25 cellular contexts compared by ENCODE assay signal in genomic region chr6:3432416-3432815, GRCh38. TPM values are rescaled to one million over a fixed set of nuclear protein-coding genes. Genes with fewer than 3 reads are reported as not detected.
DNase-seq lines count a peak whose midpoint lies in the region; ATAC-seq and TF ChIP-seq lines count a peak whose summit lies in the region.
"Had no signal": no experiment of that assay in that cellular context is flagged by ENCODE, and none has a peak within 500 bp of the region (broad histone marks: within the 10 kb centered on the region; RNA-seq: fewer than 3 reads in every experiment).

No MANE protein-coding gene starts in this region.

- H4K20me1 ChIP-seq in BLaER1 = no peaks in the 10 kb centered on the region

- no peak for TF ChIP-seq POLR2A in prostate gland (IDR thresholded peaks at IDR 0.05)

- TF ChIP-seq CTCF in RWPE1 (conservative IDR thresholded peaks at IDR 0.05; ENCODE audit: low read depth) = no peak
- TF ChIP-seq CTCF in prostate gland (IDR thresholded peaks at IDR 0.05) = no peak

- H3K9me3 ChIP-seq in BLaER1 = no peaks in the 10 kb centered on the region
- H3K9me3 ChIP-seq in prostate gland = no peaks in the 10 kb centered on the region
- H3K9me3 ChIP-seq: Peyer's patch had no signal

- H3K4me3 ChIP-seq in BLaER1 = no peak overlapping the region
- no peak overlapping the region for H3K4me3 ChIP-seq in prostate gland
- H3K4me3 ChIP-seq: GM12878, Peyer's patch, SK-N-MC had no signal

- POLR2A ChIA-PET in RWPE1 (lab: Yijun Ruan, JAX; ENCODE audit: low non-redundant PET) = no interaction called here

- 59% methylated on average over 7 of the region's 7 CpGs for whole genome bisulfite sequencing in prostate gland

- peak overlapping the region; percentile 34; the same call in 1 of the 2 replicates for H3K4me2 ChIP-seq in BLaER1

- ATAC-seq in esophagus mucosa (peak; percentile 53), HG03108 (IDR thresholded peaks at IDR 0.05; ENCODE audit: unreplicated experiment) (no peak)

- intact Hi-C loops in prostate gland (cut with DNase I) = no loop called here

- no peaks in the 10 kb centered on the region for H3K36me3 ChIP-seq in BLaER1
- H3K36me3 ChIP-seq in prostate gland = no peaks in the 10 kb centered on the region
- H3K36me3 ChIP-seq: Peyer's patch had no signal

- H3K27me3 ChIP-seq in BLaER1 (no peaks in the 10 kb centered on the region), prostate gland (replicated peaks; ENCODE audit: insufficient read depth) (no peaks in the 10 kb centered on the region)
- H3K27me3 ChIP-seq: Peyer's patch had no signal

- H3K4me1 ChIP-seq in BLaER1 = peaks cover 15% of the 10 kb centered on the region
- peaks cover 3% of the 10 kb centered on the region for H3K4me1 ChIP-seq in prostate gland (replicated peaks)

- H3K9ac ChIP-seq in BLaER1 = no peak overlapping the region

- H3K27ac ChIP-seq in BLaER1 (no peak overlapping the region), RWPE1 (peak overlapping the region; percentile 82), prostate gland (peak overlapping the region; percentile 12 to 48)
- H3K27ac ChIP-seq: Peyer's patch, SK-N-MC had no signal

- DNase-seq in RWPE1 (ENCODE audit: low spot score) (peak; percentile 76), prostate gland (ENCODE audit: low spot score) (peak; percentile 36), KG1 (lab: John Stamatoyannopoulos, UW) (no peak), COR-L47 (lab: John Stamatoyannopoulos, UW) (no peak)
- DNase-seq in activated effector memory CD4-positive, alpha-beta T cell treated with Interleukin-2 at 50 U/mL for 16 hours = no peak
- DNase-seq: 8988T; CD4-positive, CD25-positive, alpha-beta regulatory T cell; DMS153; GOT3; IMR-90; Kasumi-1; MM.1S; NCI-H1092 treated with DMSO at 0.1 percent for 48 hours; NCI-H146; NCI-H2081; NCI-H510A; NCI-H748 treated with DMSO at 0.1 percent for 48 hours; NK-92 treated with Interleukin-12 subunit alpha and Interleukin-12 subunit beta, amount 100 ng/mL, for 24 hours; Peyer's patch; Right ventricle myocardium superior had no signal

- CTCF ChIA-PET in RWPE1 (lab: Yijun Ruan, JAX) = interaction anchor here (0.6 to 2.1 kb wide), 4 partner anchors 10 to 532 kb away, joined by 3 to 7 read pairs (median 4); no protein-coding TSS in a partner anchor

RNA-seq across cellular contexts. Expression of gene SLC22A23, which starts 24.4 kb away (rescaled TPM):
- total RNA-seq in esophagus mucosa = 36.3 TPM
- total RNA-seq in prostate gland = 100 to 1,000 TPM in 1 of 2 donors, 10 to 100 TPM in 1; 53.1 to 129 TPM

Comparison
In these comparisons a context has a peak if more than half of its experiments do, and no peak if none do; other contexts are left out.
1. DNase-seq: peak in RWPE1 (single experiment) and prostate gland (single experiment); none in KG1 (single experiment), activated effector memory CD4-positive, alpha-beta T cell treated with Interleukin-2 at 50 U/mL for 16 hours (single experiment) and COR-L47 (single experiment).